Comparison of ENCODE assay signal across 21 cellular contexts in genomic region chr3:112247351-112247750, GRCh38. TPM values are rescaled to one million over a fixed set of nuclear protein-coding genes. Genes with fewer than 3 reads are reported as not detected.
"Had no signal": no experiment of that assay in that cellular context is flagged by ENCODE, and none has a peak within 500 bp of the region (broad histone marks: within the 10 kb centered on the region; RNA-seq: fewer than 3 reads in every experiment).

No MANE protein-coding gene starts in this region.

- H3K27ac ChIP-seq: body of pancreas, dorsolateral prefrontal cortex, prostate gland, right atrium auricular region, vagina had no signal

- H3K27me3 Mint-ChIP-seq: activated CD4-positive, alpha-beta T cell treated with anti-CD3 and anti-CD28 coated beads, Interleukin-2, amount 10 ng/mL, durations not matched to agents 24 days and 14 days; activated CD8-positive, alpha-beta T cell treated with anti-CD3 and anti-CD28 coated beads for 36 hours; activated naive CD8-positive, alpha-beta T cell treated with anti-CD3 and anti-CD28 coated beads, Interleukin-2, amount 10 ng/mL, durations not matched to agents 7 days and 5 days had no signal

- H3K4me3 Mint-ChIP-seq: activated CD4-positive, alpha-beta T cell treated with anti-CD3 and anti-CD28 coated beads, Interleukin-2, amount 10 ng/mL, durations not matched to agents 24 days and 14 days; activated CD8-positive, alpha-beta T cell treated with anti-CD3 and anti-CD28 coated beads for 36 hours; activated naive CD8-positive, alpha-beta T cell treated with anti-CD3 and anti-CD28 coated beads, Interleukin-2, amount 10 ng/mL, durations not matched to agents 7 days and 5 days; activated T-helper 17 cell treated with anti-CD3 and anti-CD28 coated beads, Interleukin-2, amount 50 U/mL, for 72 hours; naive thymus-derived CD4-positive, alpha-beta T cell; stimulated activated naive CD8-positive, alpha-beta T cell treated with anti-CD3 and anti-CD28 coated beads, Interleukin-15, amount 100 ng/mL, for 72 hours had no signal

- H3K27ac Mint-ChIP-seq: activated CD4-positive, alpha-beta T cell treated with anti-CD3 and anti-CD28 coated beads, Interleukin-2, amount 10 ng/mL, durations not matched to agents 24 days and 14 days; activated CD8-positive, alpha-beta T cell treated with anti-CD3 and anti-CD28 coated beads for 36 hours; activated naive CD8-positive, alpha-beta T cell treated with anti-CD3 and anti-CD28 coated beads, Interleukin-2, amount 10 ng/mL, durations not matched to agents 7 days and 5 days; activated T-helper 17 cell treated with anti-CD3 and anti-CD28 coated beads, Interleukin-2, amount 50 U/mL, for 72 hours; naive thymus-derived CD4-positive, alpha-beta T cell; stimulated activated naive CD8-positive, alpha-beta T cell treated with anti-CD3 and anti-CD28 coated beads, Interleukin-15, amount 100 ng/mL, for 72 hours had no signal

- H3K4me1 Mint-ChIP-seq: activated CD4-positive, alpha-beta T cell treated with anti-CD3 and anti-CD28 coated beads, Interleukin-2, amount 10 ng/mL, durations not matched to agents 24 days and 14 days; activated naive CD8-positive, alpha-beta T cell treated with anti-CD3 and anti-CD28 coated beads, Interleukin-2, amount 10 ng/mL, durations not matched to agents 7 days and 5 days; activated T-helper 17 cell treated with anti-CD3 and anti-CD28 coated beads, Interleukin-2, amount 50 U/mL, for 72 hours; naive thymus-derived CD4-positive, alpha-beta T cell; stimulated activated naive CD8-positive, alpha-beta T cell treated with anti-CD3 and anti-CD28 coated beads, Interleukin-15, amount 100 ng/mL, for 72 hours had no signal

- H3K9me3 Mint-ChIP-seq: activated CD8-positive, alpha-beta T cell treated with anti-CD3 and anti-CD28 coated beads for 36 hours; activated T-helper 17 cell treated with anti-CD3 and anti-CD28 coated beads, Interleukin-2, amount 50 U/mL, for 72 hours; stimulated activated naive CD8-positive, alpha-beta T cell treated with anti-CD3 and anti-CD28 coated beads, Interleukin-15, amount 100 ng/mL, for 72 hours had no signal

- H3K36me3 Mint-ChIP-seq: activated naive CD8-positive, alpha-beta T cell treated with anti-CD3 and anti-CD28 coated beads, Interleukin-2, amount 10 ng/mL, durations not matched to agents 7 days and 5 days had no signal

- H3K4me3 ChIP-seq: body of pancreas, dorsolateral prefrontal cortex, prostate gland, right atrium auricular region, vagina had no signal

- ATAC-seq: activated CD8-positive, alpha-beta T cell treated with anti-CD3 and anti-CD28 coated beads for 36 hours; body of pancreas; naive thymus-derived CD4-positive, alpha-beta T cell; stimulated activated naive CD8-positive, alpha-beta T cell treated with anti-CD3 and anti-CD28 coated beads, Interleukin-15, amount 100 ng/mL, for 72 hours had no signal

- H3K27me3 ChIP-seq: body of pancreas, right atrium auricular region, vagina had no signal

- H3K4me1 ChIP-seq: body of pancreas, prostate gland, right atrium auricular region, vagina had no signal

- DNase-seq: activated CD4-positive, alpha-beta T cell treated with anti-CD3 and anti-CD28 coated beads, Interleukin-2, amount 10 ng/mL, durations not matched to agents 24 days and 14 days; activated CD4-positive, CD25-positive, alpha-beta regulatory T cell; activated CD8-positive, alpha-beta T cell treated with anti-CD3 and anti-CD28 coated beads for 36 hours; activated naive CD4-positive, alpha-beta T cell treated with Interleukin-2 at 50 U/mL for 16 hours; activated naive CD8-positive, alpha-beta T cell treated with anti-CD3 and anti-CD28 coated beads, Interleukin-2, amount 10 ng/mL, durations not matched to agents 7 days and 5 days; activated T-cell treated with anti-CD3 and anti-CD28 coated beads, Interleukin-2, amount 50 U/mL, for 1 hour; body of pancreas; caudate nucleus; dorsolateral prefrontal cortex; mesenchymal stem cell; naive thymus-derived CD4-positive, alpha-beta T cell; stimulated activated naive CD8-positive, alpha-beta T cell treated with anti-CD3 and anti-CD28 coated beads, Interleukin-15, amount 100 ng/mL, for 72 hours; trophoblast cell had no signal

RNA-seq across cellular contexts. Expression of gene SLC9C1, which starts 46.7 kb away (rescaled TPM):
- total RNA-seq: activated CD4-positive, alpha-beta T cell treated with anti-CD3 and anti-CD28 coated beads, Interleukin-2, amount 10 ng/mL, durations not matched to agents 24 days and 14 days; activated CD8-positive, alpha-beta T cell treated with anti-CD3 and anti-CD28 coated beads for 36 hours; activated naive CD8-positive, alpha-beta T cell treated with anti-CD3 and anti-CD28 coated beads, Interleukin-2, amount 10 ng/mL, durations not matched to agents 7 days and 5 days; activated T-helper 17 cell treated with anti-CD3 and anti-CD28 coated beads, Interleukin-2, amount 50 U/mL, for 72 hours; body of pancreas; fibroblast of villous mesenchyme; glomerular endothelial cell; naive thymus-derived CD4-positive, alpha-beta T cell; osteocyte; vagina had no signal
- polyA plus RNA-seq: liver had no signal
